ENCODE assay signal across 3 cellular contexts in the genomic region with DNA sequence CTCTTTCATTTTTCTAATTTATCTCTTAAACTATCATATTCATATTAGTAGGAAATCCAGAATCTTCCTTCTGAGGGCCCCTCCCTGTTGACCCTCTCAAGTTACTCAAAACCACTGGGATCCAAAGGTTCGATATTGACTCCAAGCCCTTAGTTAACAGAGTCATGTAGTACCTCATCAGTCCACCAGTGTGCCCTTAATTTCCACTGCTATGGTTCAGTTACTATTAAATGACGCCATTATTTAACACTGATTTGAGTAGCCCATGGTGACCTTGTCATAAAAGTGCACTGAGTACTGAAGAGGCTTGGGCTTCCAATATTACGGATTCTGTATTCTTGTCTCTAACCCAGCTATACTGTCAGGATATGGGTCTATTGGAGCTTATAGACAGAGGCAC.
TF ChIP-seq lines count a peak whose summit lies in the region.

No MANE protein-coding gene starts in this region.

TF ChIP-seq in SK-N-SH, 30 proteins besides CTCF, POLR2A, EP300 and RAD21:
- TF ChIP-seq, protein P1, sequence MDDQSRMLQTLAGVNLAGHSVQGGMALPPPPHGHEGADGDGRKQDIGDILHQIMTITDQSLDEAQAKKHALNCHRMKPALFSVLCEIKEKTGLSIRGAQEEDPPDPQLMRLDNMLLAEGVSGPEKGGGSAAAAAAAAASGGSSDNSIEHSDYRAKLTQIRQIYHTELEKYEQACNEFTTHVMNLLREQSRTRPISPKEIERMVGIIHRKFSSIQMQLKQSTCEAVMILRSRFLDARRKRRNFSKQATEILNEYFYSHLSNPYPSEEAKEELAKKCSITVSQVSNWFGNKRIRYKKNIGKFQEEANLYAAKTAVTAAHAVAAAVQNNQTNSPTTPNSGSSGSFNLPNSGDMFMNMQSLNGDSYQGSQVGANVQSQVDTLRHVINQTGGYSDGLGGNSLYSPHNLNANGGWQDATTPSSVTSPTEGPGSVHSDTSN (IDR thresholded peaks at IDR 0.05), result no peak
- no peak for TF ChIP-seq RFX5 (IDR thresholded peaks at IDR 0.05; ENCODE audit: low read length)
- TF ChIP-seq, protein P2, sequence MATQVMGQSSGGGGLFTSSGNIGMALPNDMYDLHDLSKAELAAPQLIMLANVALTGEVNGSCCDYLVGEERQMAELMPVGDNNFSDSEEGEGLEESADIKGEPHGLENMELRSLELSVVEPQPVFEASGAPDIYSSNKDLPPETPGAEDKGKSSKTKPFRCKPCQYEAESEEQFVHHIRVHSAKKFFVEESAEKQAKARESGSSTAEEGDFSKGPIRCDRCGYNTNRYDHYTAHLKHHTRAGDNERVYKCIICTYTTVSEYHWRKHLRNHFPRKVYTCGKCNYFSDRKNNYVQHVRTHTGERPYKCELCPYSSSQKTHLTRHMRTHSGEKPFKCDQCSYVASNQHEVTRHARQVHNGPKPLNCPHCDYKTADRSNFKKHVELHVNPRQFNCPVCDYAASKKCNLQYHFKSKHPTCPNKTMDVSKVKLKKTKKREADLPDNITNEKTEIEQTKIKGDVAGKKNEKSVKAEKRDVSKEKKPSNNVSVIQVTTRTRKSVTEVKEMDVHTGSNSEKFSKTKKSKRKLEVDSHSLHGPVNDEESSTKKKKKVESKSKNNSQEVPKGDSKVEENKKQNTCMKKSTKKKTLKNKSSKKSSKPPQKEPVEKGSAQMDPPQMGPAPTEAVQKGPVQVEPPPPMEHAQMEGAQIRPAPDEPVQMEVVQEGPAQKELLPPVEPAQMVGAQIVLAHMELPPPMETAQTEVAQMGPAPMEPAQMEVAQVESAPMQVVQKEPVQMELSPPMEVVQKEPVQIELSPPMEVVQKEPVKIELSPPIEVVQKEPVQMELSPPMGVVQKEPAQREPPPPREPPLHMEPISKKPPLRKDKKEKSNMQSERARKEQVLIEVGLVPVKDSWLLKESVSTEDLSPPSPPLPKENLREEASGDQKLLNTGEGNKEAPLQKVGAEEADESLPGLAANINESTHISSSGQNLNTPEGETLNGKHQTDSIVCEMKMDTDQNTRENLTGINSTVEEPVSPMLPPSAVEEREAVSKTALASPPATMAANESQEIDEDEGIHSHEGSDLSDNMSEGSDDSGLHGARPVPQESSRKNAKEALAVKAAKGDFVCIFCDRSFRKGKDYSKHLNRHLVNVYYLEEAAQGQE (IDR thresholded peaks at IDR 0.05; ENCODE audit: low read depth, low read length), result no peak

TF ChIP-seq in SK-N-SH treated with all-trans-retinoic acid at 6 μM for 48 hours, 23 proteins besides CTCF, POLR2A, EP300 and RAD21:
- TF ChIP-seq TCF4 (CRISPR knock-in tag; IDR thresholded peaks at IDR 0.05; ENCODE audit: borderline replicate concordance) (no peak), ZFP30 (CRISPR knock-in tag; IDR thresholded peaks at IDR 0.05) (no peak), ZC3H10 (CRISPR knock-in tag; IDR thresholded peaks at IDR 0.05) (no peak), CSDC2 (CRISPR knock-in tag; IDR thresholded peaks at IDR 0.05) (no peak), ARNTL (CRISPR knock-in tag; IDR thresholded peaks at IDR 0.05; ENCODE audit: borderline replicate concordance, low read depth) (no peak)
- TF ChIP-seq, protein P3, sequence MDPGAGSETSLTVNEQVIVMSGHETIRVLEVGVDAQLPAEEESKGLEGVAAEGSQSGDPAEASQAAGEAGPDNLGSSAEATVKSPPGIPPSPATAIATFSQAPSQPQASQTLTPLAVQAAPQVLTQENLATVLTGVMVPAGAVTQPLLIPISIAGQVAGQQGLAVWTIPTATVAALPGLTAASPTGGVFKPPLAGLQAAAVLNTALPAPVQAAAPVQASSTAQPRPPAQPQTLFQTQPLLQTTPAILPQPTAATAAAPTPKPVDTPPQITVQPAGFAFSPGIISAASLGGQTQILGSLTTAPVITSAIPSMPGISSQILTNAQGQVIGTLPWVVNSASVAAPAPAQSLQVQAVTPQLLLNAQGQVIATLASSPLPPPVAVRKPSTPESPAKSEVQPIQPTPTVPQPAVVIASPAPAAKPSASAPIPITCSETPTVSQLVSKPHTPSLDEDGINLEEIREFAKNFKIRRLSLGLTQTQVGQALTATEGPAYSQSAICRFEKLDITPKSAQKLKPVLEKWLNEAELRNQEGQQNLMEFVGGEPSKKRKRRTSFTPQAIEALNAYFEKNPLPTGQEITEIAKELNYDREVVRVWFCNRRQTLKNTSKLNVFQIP (CRISPR knock-in tag; IDR thresholded peaks at IDR 0.05; ENCODE audit: borderline replicate concordance, low read depth), result no peak

TF ChIP-seq in GM23338, 12 proteins besides CTCF, POLR2A, EP300 and RAD21:
- TF ChIP-seq EZH2phosphoT487 (IDR thresholded peaks at IDR 0.05; ENCODE audit: unreplicated experiment) (no peak), CREB1 (CRISPR knock-in tag; IDR thresholded peaks at IDR 0.05; ENCODE audit: low read depth) (no peak), ZNF331 (CRISPR knock-in tag; IDR thresholded peaks at IDR 0.05; ENCODE audit: low read depth) (no peak), STAT1 (IDR thresholded peaks at IDR 0.05; ENCODE audit: unreplicated experiment) (no peak), JUNB (IDR thresholded peaks at IDR 0.05; ENCODE audit: unreplicated experiment) (no peak), ZNF114 (CRISPR knock-in tag; IDR thresholded peaks at IDR 0.05) (no peak), NANOG (IDR thresholded peaks at IDR 0.05; ENCODE audit: borderline replicate concordance) (no peak), EZH2 (IDR thresholded peaks at IDR 0.05; ENCODE audit: low read depth, unreplicated experiment) (no peak), POLR2AphosphoS5 (IDR thresholded peaks at IDR 0.05; ENCODE audit: low read depth) (no peak)
- TF ChIP-seq, protein P4, sequence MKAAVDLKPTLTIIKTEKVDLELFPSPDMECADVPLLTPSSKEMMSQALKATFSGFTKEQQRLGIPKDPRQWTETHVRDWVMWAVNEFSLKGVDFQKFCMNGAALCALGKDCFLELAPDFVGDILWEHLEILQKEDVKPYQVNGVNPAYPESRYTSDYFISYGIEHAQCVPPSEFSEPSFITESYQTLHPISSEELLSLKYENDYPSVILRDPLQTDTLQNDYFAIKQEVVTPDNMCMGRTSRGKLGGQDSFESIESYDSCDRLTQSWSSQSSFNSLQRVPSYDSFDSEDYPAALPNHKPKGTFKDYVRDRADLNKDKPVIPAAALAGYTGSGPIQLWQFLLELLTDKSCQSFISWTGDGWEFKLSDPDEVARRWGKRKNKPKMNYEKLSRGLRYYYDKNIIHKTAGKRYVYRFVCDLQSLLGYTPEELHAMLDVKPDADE (IDR thresholded peaks at IDR 0.05), result no peak
- TF ChIP-seq, protein P5, sequence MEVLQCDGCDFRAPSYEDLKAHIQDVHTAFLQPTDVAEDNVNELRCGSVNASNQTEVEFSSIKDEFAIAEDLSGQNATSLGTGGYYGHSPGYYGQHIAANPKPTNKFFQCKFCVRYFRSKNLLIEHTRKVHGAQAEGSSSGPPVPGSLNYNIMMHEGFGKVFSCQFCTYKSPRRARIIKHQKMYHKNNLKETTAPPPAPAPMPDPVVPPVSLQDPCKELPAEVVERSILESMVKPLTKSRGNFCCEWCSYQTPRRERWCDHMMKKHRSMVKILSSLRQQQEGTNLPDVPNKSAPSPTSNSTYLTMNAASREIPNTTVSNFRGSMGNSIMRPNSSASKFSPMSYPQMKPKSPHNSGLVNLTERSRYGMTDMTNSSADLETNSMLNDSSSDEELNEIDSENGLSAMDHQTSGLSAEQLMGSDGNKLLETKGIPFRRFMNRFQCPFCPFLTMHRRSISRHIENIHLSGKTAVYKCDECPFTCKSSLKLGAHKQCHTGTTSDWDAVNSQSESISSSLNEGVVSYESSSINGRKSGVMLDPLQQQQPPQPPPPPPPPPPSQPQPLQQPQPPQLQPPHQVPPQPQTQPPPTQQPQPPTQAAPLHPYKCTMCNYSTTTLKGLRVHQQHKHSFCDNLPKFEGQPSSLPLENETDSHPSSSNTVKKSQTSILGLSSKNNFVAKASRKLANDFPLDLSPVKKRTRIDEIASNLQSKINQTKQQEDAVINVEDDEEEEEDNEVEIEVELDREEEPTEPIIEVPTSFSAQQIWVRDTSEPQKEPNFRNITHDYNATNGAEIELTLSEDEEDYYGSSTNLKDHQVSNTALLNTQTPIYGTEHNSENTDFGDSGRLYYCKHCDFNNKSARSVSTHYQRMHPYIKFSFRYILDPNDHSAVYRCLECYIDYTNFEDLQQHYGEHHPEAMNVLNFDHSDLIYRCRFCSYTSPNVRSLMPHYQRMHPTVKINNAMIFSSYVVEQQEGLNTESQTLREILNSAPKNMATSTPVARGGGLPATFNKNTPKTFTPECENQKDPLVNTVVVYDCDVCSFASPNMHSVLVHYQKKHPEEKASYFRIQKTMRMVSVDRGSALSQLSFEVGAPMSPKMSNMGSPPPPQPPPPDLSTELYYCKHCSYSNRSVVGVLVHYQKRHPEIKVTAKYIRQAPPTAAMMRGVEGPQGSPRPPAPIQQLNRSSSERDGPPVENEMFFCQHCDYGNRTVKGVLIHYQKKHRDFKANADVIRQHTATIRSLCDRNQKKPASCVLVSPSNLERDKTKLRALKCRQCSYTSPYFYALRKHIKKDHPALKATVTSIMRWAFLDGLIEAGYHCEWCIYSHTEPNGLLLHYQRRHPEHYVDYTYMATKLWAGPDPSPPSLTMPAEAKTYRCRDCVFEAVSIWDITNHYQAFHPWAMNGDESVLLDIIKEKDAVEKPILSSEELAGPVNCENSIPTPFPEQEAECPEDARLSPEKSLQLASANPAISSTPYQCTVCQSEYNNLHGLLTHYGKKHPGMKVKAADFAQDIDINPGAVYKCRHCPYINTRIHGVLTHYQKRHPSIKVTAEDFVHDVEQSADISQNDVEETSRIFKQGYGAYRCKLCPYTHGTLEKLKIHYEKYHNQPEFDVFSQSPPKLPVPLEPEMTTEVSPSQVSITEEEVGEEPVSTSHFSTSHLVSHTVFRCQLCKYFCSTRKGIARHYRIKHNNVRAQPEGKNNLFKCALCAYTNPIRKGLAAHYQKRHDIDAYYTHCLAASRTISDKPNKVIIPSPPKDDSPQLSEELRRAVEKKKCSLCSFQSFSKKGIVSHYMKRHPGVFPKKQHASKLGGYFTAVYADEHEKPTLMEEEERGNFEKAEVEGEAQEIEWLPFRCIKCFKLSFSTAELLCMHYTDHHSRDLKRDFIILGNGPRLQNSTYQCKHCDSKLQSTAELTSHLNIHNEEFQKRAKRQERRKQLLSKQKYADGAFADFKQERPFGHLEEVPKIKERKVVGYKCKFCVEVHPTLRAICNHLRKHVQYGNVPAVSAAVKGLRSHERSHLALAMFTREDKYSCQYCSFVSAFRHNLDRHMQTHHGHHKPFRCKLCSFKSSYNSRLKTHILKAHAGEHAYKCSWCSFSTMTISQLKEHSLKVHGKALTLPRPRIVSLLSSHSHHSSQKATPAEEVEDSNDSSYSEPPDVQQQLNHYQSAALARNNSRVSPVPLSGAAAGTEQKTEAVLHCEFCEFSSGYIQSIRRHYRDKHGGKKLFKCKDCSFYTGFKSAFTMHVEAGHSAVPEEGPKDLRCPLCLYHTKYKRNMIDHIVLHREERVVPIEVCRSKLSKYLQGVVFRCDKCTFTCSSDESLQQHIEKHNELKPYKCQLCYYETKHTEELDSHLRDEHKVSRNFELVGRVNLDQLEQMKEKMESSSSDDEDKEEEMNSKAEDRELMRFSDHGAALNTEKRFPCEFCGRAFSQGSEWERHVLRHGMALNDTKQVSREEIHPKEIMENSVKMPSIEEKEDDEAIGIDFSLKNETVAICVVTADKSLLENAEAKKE (CRISPR knock-in tag; IDR thresholded peaks at IDR 0.05), result no peak
- TF ChIP-seq, protein P2 (IDR thresholded peaks at IDR 0.05; ENCODE audit: unreplicated experiment), result no peak
